ENCODE assay signal across 8 cellular contexts in the genomic region with DNA sequence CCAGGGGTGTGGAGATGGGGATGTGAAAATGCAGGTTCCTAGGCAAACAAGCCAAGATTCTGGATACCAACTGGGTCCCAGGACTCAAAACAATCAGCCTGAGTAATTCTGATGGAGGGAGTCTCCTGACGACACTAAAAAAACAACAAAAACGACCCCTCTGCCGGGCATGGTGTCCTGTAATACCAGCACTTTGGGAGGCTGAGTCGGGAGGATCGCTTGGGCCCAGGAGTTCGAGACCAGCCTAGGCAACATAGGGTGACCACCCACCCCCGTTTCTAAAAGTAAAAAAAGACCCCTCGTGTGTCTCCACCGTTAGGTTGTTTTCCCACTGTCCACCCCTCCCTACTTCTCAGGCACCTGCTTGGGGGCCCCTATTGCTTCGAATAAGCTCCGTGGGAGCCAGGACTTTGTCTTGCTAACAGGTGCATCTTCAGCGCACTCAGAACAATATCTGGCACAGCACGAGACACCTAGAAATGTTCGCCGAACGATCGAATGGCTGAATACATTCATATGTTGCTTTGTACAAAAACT. TPM values are rescaled to one million over a fixed set of nuclear protein-coding genes. Genes with fewer than 3 reads are reported as not detected.
DNase-seq lines count a peak whose midpoint lies in the region; ATAC-seq and TF ChIP-seq lines count a peak whose summit lies in the region.

No MANE protein-coding gene starts in this region.

- peak overlapping the region; percentile 90 for H3K4me2 ChIP-seq in GM23338

- no peaks in the 10 kb centered on the region for H3F3A ChIP-seq in GM23338 (replicated peaks; ENCODE audit: low read depth)

- H2AFZ ChIP-seq in GM23338: peak overlapping the region; percentile 97; the same call in 1 of the 2 replicates

- peak overlapping the region; percentile 89 for H3K4me3 Mint-ChIP-seq in GM23338

- TF ChIP-seq CTCF in GM23338 (conservative IDR thresholded peaks at IDR 0.05; ENCODE audit: low read depth in 2 of 2) (no peak), VCaP (conservative IDR thresholded peaks at IDR 0.05) (no peak), fibroblast of pulmonary artery (IDR thresholded peaks at IDR 0.05; ENCODE audit: low read length, missing control alignments) (no peak), GM10248 (IDR thresholded peaks at IDR 0.05; ENCODE audit: control extremely low read depth, extremely low read depth, low read depth, missing control alignments) (no peak)

- H3K36me3 Mint-ChIP-seq in GM23338 (ENCODE audit: low read depth): peaks cover 20% of the 10 kb centered on the region

- H3K36me3 ChIP-seq in GM23338 (ENCODE audit: insufficient read depth): no peaks in the 10 kb centered on the region; the same call in 1 of the 2 replicates

- H3K27me3 Mint-ChIP-seq in GM23338 (ENCODE audit: insufficient read depth, low read depth, poor library complexity): peaks cover 12% of the 10 kb centered on the region

- H3K27ac Mint-ChIP-seq in GM23338: peak overlapping the region; percentile 90

- peaks cover 18% of the 10 kb centered on the region for H3K4me1 ChIP-seq in GM23338 (ENCODE audit: insufficient read depth)

- peak overlapping the region; percentile 97 for H3K27ac ChIP-seq in GM23338 (ENCODE audit: low read depth)
- H3K27ac ChIP-seq in VCaP: peak overlapping the region; percentile 96

- peak; percentile 2; the same call in 2 of the 3 replicates for ATAC-seq in GM23338
- no peak for ATAC-seq in HG03565 (IDR thresholded peaks at IDR 0.05; ENCODE audit: unreplicated experiment)
- ATAC-seq in GM21528 (IDR thresholded peaks at IDR 0.05; ENCODE audit: low FRiP score, unreplicated experiment): no peak

- H3K27me3 ChIP-seq in GM23338 (ENCODE audit: insufficient read depth): no peaks in the 10 kb centered on the region

- no peaks in the 10 kb centered on the region; the same call in 2 of the 3 replicates for H3K9me3 Mint-ChIP-seq in GM23338

- CTCF ChIA-PET in GM10248 (lab: Yijun Ruan, JAX): interaction anchor here (1.0 to 2.6 kb wide), 2 partner anchors 11 to 210 kb away, joined by 3 to 23 read pairs; no protein-coding TSS in a partner anchor

- POLR2A ChIA-PET in GM10248 (lab: Yijun Ruan, JAX): interaction anchor here (0.5 kb wide), 1 partner anchor 383 kb away, joined by 3 read pairs; no protein-coding TSS in a partner anchor

- peak overlapping the region; percentile 84 for H3K4me3 ChIP-seq in GM23338
- H3K4me3 ChIP-seq in fibroblast of pulmonary artery (replicated peaks; ENCODE audit: low read depth, low read length): peak overlapping the region; percentile 97
- peak overlapping the region; percentile 88 for H3K4me3 ChIP-seq in skeletal muscle cell (ENCODE audit: low read depth, low read length)

- H3K79me2 ChIP-seq in GM23338 (replicated peaks; ENCODE audit: insufficient read depth): peaks cover 41% of the 10 kb centered on the region

- DNase-seq in GM23338 (ENCODE audit: low spot score) (peak; percentile 24), fibroblast of pulmonary artery (ENCODE audit: low read depth) (no peak), skeletal muscle cell (ENCODE audit: low read depth) (no peak), GM10248 (ENCODE audit: extremely low spot score) (no peak), NCI-H2029 treated with DMSO at 0.1 percent for 48 hours (lab: John Stamatoyannopoulos, UW) (no peak)

- H3K9me2 ChIP-seq in GM23338 (ENCODE audit: insufficient read depth): no peaks in the 10 kb centered on the region

- H3K4me1 Mint-ChIP-seq in GM23338: peaks cover 34% of the 10 kb centered on the region

- peaks cover 48% of the 10 kb centered on the region for H4K20me1 ChIP-seq in GM23338 (replicated peaks; ENCODE audit: insufficient read depth)

TF ChIP-seq in GM23338, 12 proteins besides CTCF, POLR2A, EP300 and RAD21 (continues in another document):
- TF ChIP-seq ZNF331 (CRISPR knock-in tag; IDR thresholded peaks at IDR 0.05; ENCODE audit: low read depth): no peak
- TF ChIP-seq STAT1 (IDR thresholded peaks at IDR 0.05; ENCODE audit: unreplicated experiment): no peak
- no peak for TF ChIP-seq ZNF114 (CRISPR knock-in tag; IDR thresholded peaks at IDR 0.05)
- TF ChIP-seq EZH2 (IDR thresholded peaks at IDR 0.05; ENCODE audit: low read depth, unreplicated experiment): no peak
- TF ChIP-seq NANOG (IDR thresholded peaks at IDR 0.05; ENCODE audit: borderline replicate concordance): no peak
- TF ChIP-seq CREB1 (CRISPR knock-in tag; IDR thresholded peaks at IDR 0.05; ENCODE audit: low read depth): no peak
- no peak for TF ChIP-seq EZH2phosphoT487 (IDR thresholded peaks at IDR 0.05; ENCODE audit: unreplicated experiment)
- TF ChIP-seq JUNB (IDR thresholded peaks at IDR 0.05; ENCODE audit: unreplicated experiment): no peak
- TF ChIP-seq, protein P1, sequence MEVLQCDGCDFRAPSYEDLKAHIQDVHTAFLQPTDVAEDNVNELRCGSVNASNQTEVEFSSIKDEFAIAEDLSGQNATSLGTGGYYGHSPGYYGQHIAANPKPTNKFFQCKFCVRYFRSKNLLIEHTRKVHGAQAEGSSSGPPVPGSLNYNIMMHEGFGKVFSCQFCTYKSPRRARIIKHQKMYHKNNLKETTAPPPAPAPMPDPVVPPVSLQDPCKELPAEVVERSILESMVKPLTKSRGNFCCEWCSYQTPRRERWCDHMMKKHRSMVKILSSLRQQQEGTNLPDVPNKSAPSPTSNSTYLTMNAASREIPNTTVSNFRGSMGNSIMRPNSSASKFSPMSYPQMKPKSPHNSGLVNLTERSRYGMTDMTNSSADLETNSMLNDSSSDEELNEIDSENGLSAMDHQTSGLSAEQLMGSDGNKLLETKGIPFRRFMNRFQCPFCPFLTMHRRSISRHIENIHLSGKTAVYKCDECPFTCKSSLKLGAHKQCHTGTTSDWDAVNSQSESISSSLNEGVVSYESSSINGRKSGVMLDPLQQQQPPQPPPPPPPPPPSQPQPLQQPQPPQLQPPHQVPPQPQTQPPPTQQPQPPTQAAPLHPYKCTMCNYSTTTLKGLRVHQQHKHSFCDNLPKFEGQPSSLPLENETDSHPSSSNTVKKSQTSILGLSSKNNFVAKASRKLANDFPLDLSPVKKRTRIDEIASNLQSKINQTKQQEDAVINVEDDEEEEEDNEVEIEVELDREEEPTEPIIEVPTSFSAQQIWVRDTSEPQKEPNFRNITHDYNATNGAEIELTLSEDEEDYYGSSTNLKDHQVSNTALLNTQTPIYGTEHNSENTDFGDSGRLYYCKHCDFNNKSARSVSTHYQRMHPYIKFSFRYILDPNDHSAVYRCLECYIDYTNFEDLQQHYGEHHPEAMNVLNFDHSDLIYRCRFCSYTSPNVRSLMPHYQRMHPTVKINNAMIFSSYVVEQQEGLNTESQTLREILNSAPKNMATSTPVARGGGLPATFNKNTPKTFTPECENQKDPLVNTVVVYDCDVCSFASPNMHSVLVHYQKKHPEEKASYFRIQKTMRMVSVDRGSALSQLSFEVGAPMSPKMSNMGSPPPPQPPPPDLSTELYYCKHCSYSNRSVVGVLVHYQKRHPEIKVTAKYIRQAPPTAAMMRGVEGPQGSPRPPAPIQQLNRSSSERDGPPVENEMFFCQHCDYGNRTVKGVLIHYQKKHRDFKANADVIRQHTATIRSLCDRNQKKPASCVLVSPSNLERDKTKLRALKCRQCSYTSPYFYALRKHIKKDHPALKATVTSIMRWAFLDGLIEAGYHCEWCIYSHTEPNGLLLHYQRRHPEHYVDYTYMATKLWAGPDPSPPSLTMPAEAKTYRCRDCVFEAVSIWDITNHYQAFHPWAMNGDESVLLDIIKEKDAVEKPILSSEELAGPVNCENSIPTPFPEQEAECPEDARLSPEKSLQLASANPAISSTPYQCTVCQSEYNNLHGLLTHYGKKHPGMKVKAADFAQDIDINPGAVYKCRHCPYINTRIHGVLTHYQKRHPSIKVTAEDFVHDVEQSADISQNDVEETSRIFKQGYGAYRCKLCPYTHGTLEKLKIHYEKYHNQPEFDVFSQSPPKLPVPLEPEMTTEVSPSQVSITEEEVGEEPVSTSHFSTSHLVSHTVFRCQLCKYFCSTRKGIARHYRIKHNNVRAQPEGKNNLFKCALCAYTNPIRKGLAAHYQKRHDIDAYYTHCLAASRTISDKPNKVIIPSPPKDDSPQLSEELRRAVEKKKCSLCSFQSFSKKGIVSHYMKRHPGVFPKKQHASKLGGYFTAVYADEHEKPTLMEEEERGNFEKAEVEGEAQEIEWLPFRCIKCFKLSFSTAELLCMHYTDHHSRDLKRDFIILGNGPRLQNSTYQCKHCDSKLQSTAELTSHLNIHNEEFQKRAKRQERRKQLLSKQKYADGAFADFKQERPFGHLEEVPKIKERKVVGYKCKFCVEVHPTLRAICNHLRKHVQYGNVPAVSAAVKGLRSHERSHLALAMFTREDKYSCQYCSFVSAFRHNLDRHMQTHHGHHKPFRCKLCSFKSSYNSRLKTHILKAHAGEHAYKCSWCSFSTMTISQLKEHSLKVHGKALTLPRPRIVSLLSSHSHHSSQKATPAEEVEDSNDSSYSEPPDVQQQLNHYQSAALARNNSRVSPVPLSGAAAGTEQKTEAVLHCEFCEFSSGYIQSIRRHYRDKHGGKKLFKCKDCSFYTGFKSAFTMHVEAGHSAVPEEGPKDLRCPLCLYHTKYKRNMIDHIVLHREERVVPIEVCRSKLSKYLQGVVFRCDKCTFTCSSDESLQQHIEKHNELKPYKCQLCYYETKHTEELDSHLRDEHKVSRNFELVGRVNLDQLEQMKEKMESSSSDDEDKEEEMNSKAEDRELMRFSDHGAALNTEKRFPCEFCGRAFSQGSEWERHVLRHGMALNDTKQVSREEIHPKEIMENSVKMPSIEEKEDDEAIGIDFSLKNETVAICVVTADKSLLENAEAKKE (CRISPR knock-in tag; IDR thresholded peaks at IDR 0.05): no peak
- no peak for TF ChIP-seq POLR2AphosphoS5 (IDR thresholded peaks at IDR 0.05; ENCODE audit: low read depth)

RNA-seq across cellular contexts. Expression of a gene that starts 0.7 kb away (rescaled TPM):
- 24.6 and 26.7 TPM in 2 replicates for total RNA-seq in GM23338 (2014; rRNA removed; shearing (Covaris generic))
- 4.8 and 5.3 TPM in 2 replicates for polyA plus RNA-seq in GM23338 (2016; fragmentation: Nextera tagmentation; extraction: Ambion mirVana)
